In the genomic region with DNA sequence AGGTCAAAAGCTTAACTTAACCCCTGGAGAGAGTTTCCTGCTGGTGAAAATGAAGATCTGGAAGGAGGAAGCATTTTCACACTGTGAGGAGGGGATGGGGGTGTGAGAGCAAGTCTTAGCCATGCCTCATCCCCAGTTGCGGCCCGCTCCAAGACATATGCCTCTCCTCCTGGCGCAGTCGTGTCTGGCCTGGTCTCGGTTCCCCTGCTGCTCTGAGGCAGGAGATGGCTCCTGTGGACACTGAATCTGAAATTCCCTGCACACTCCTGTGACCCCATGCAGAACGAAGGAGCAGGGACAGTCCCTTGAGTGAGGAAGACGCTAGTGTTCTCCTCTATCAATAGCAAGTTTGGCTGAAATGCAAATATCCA, we compare ENCODE assay signal across 10 cellular contexts. TPM values are rescaled to one million over a fixed set of nuclear protein-coding genes. Genes with fewer than 3 reads are reported as not detected.
A peak's percentile ranks its signal among the peaks of the same experiment; 100 is the strongest.
DNase-seq lines count a peak whose midpoint lies in the region; ATAC-seq, FAIRE-seq and TF ChIP-seq lines count a peak whose summit lies in the region.
"Had no signal": no experiment of that assay in that cellular context is flagged by ENCODE, and none has a peak within 500 bp of the region (broad histone marks: within the 10 kb centered on the region; RNA-seq: fewer than 3 reads in every experiment).

No MANE protein-coding gene starts in this region.

- H3K79me2 ChIP-seq in keratinocyte (ENCODE audit: control insufficient read depth, insufficient read depth, low read length), result no peaks in the 10 kb centered on the region

- peaks cover 2% of the 10 kb centered on the region for H3K27me3 Mint-ChIP-seq in T-helper 2 cell treated with Interferon-gamma antibody and Interleukin-4, amounts not matched to agents 5 μg/mL and 100 μg/mL, for 36 hours (ENCODE audit: low read depth)

- H3K27ac ChIP-seq in adrenal gland (peak overlapping the region in 4 of 5 donors; percentile 80 to 92 (median 88)), keratinocyte (ENCODE audit: control insufficient read depth, insufficient read depth, low read length) (no peak overlapping the region), suprapubic skin (peak overlapping the region; percentile 87)
- H3K27ac ChIP-seq: C4-2B had no signal

- H3K36me3 ChIP-seq in adrenal gland (replicated peaks in 1 of 2) (no peaks in the 10 kb centered on the region), keratinocyte (ENCODE audit: control insufficient read depth in 2 of 2, extremely low read depth in 1 of 2, insufficient read depth in 2 of 2, low read length in 2 of 2) (no peaks in the 10 kb centered on the region), suprapubic skin (no peaks in the 10 kb centered on the region)

- peaks cover 20% of the 10 kb centered on the region for H3K4me1 Mint-ChIP-seq in T-helper 2 cell treated with Interferon-gamma antibody and Interleukin-4, amounts not matched to agents 5 μg/mL and 100 μg/mL, for 36 hours (ENCODE audit: low read depth)

- H3K27ac Mint-ChIP-seq in T-helper 2 cell treated with Interferon-gamma antibody and Interleukin-4, amounts not matched to agents 5 μg/mL and 100 μg/mL, for 36 hours, result peak overlapping the region; percentile 53

- dilution Hi-C loops in keratinocyte (cut with MboI; ENCODE audit: extremely low pct_ligation_motif_present, low sequenced_read_pairs), result no loop called here

- ATAC-seq in GM18511 (IDR thresholded peaks at IDR 0.05; ENCODE audit: unreplicated experiment) (no peak), GM21526 (IDR thresholded peaks at IDR 0.05; ENCODE audit: low FRiP score, unreplicated experiment) (no peak)

- no peaks in the 10 kb centered on the region for H3K9me1 ChIP-seq in keratinocyte (ENCODE audit: control insufficient read depth, extremely low read depth, insufficient read depth, low read length)

- TF ChIP-seq POLR2A in adrenal gland (IDR thresholded peaks at IDR 0.05) (no peak), suprapubic skin (IDR thresholded peaks at IDR 0.05) (no peak)

- no peak for TF ChIP-seq EP300 in suprapubic skin (IDR thresholded peaks at IDR 0.05)

- no peak overlapping the region for H3K9ac ChIP-seq in keratinocyte (ENCODE audit: control insufficient read depth, extremely low read depth, insufficient read depth, low read length)

- peak overlapping the region; percentile 89 for H3K4me3 Mint-ChIP-seq in T-helper 2 cell treated with Interferon-gamma antibody and Interleukin-4, amounts not matched to agents 5 μg/mL and 100 μg/mL, for 36 hours

- FAIRE-seq in keratinocyte (lab: Jason Lieb, UNC), result no peak

- H3K9me3 Mint-ChIP-seq in T-helper 2 cell treated with Interferon-gamma antibody and Interleukin-4, amounts not matched to agents 5 μg/mL and 100 μg/mL, for 36 hours, result peaks cover 9% of the 10 kb centered on the region

- no peak for DNase-seq in T-helper 2 cell treated with Interferon-gamma antibody and Interleukin-4, amounts not matched to agents 5 μg/mL and 100 μg/mL, for 36 hours (ENCODE audit: low spot score)
- no peak for DNase-seq in T-helper 2 cell
- DNase-seq in adrenal gland, result peak in 2 of 7 donors; percentile 11 to 21
- DNase-seq in keratinocyte (ENCODE audit: low read depth, low spot score), result no peak
- DNase-seq in suprapubic skin (ENCODE audit: low spot score in 2 of 2), result no peak
- DNase-seq in activated gamma-delta T cell treated with Interleukin-2 at 50 U/mL for 16 hours, result no peak

- H3K27me3 ChIP-seq in adrenal gland, result no peaks in the 10 kb centered on the region
- H3K27me3 ChIP-seq in keratinocyte (ENCODE audit: control insufficient read depth, extremely low read depth, insufficient read depth, low read length), result no peaks in the 10 kb centered on the region
- no peaks in the 10 kb centered on the region for H3K27me3 ChIP-seq in suprapubic skin

- intact Hi-C loops in adrenal gland (cut with DNase I), result loop anchor here (5.0 to 10.0 kb wide), 2 partner anchors 98 to 255 kb away; a partner anchor contains a TSS

- H3K4me2 ChIP-seq in keratinocyte (ENCODE audit: control insufficient read depth, extremely low read depth, insufficient read depth, low read depth, low read length), result peak overlapping the region; percentile 85

- H3K4me3 ChIP-seq in adrenal gland (peak overlapping the region in 3 of 4 donors; percentile 69 to 86 (median 69)), keratinocyte (ENCODE audit: control insufficient read depth in 2 of 3, extremely low read depth in 1 of 3, insufficient read depth in 2 of 3, low read depth in 1 of 3, low read length in 3 of 3) (peak overlapping the region in 1 of 3 experiments; percentile 66), suprapubic skin (peak overlapping the region; percentile 77)

- H2AFZ ChIP-seq in keratinocyte (ENCODE audit: control insufficient read depth, low read length), result peak overlapping the region; percentile 90

- 17 to 44% (median 29%) methylated on average over 2 to 7 of the region's 7 CpGs for WGBS in adrenal gland, 4 donors
- 17% methylated on average over 7 of the region's 7 CpGs for WGBS in suprapubic skin

- H3K9me3 ChIP-seq in adrenal gland (replicated peaks in 1 of 3), result no peaks in the 10 kb centered on the region
- H3K9me3 ChIP-seq in keratinocyte (ENCODE audit: control insufficient read depth, low read depth, low read length), result no peaks in the 10 kb centered on the region
- H3K9me3 ChIP-seq in suprapubic skin, result no peaks in the 10 kb centered on the region

- H3K4me1 ChIP-seq in adrenal gland (replicated peaks in 1 of 2) (peaks cover 3 to 9% of the 10 kb centered on the region in 2 donors), keratinocyte (ENCODE audit: control insufficient read depth, extremely low read depth, insufficient read depth, low read length) (no peaks in the 10 kb centered on the region), suprapubic skin (peaks cover 13% of the 10 kb centered on the region)

- peaks cover 17% of the 10 kb centered on the region for H3K36me3 Mint-ChIP-seq in T-helper 2 cell treated with Interferon-gamma antibody and Interleukin-4, amounts not matched to agents 5 μg/mL and 100 μg/mL, for 36 hours (ENCODE audit: low read depth)

- TF ChIP-seq CTCF in adrenal gland (IDR thresholded peaks at IDR 0.05), result no peak
- TF ChIP-seq CTCF in keratinocyte (optimal IDR thresholded peaks at IDR 0.05 in 1 of 3, IDR thresholded peaks at IDR 0.05 in 1 of 3, conservative IDR thresholded peaks at IDR 0.05 in 1 of 3; ENCODE audit: extremely low read depth in 1 of 3, insufficient read depth in 2 of 3, low read length in 3 of 3), result no peak
- TF ChIP-seq CTCF in suprapubic skin (IDR thresholded peaks at IDR 0.05), result no peak

- H4K20me1 ChIP-seq in keratinocyte (ENCODE audit: control insufficient read depth, extremely low read depth, insufficient read depth, low read length), result no peaks in the 10 kb centered on the region

RNA-seq across cellular contexts. Expression of a gene that starts 0.3 kb away (rescaled TPM):
- total RNA-seq in adrenal gland (100 to 1,000 TPM in 1 of 8 donors, 10 to 100 TPM in 5, 1 to 10 TPM in 2; 5.5 to 138 (median 12.5) TPM), suprapubic skin (1 to 10 TPM; 1.3 to 6.7 (median 4.4) TPM)
- polyA plus RNA-seq in adrenal gland (10 to 100 TPM in 1 of 3 donors, 1 to 10 TPM in 2; 6.7 to 11.8 (median 6.9) TPM), keratinocyte (0.56 to 0.97 TPM (median 0.84 TPM) in 3 replicates)
- not detected for polyA plus RNA-seq in keratinocyte (2011; ENCODE audit: low read depth)
- polyA plus RNA-seq in keratinocyte (2011; cell fraction: cytosol; rRNA removed), result 0.62 and 0.96 TPM in 2 replicates
- 1.8 and 2.0 TPM in 2 replicates for polyA plus RNA-seq in keratinocyte (2011; cell fraction: nucleus; rRNA removed)
- 0.87 TPM in 1 of 2 replicates, not detected in the other for polyA plus RNA-seq in keratinocyte (2012; ENCODE audit: low replicate concordance)
- polyA minus RNA-seq in keratinocyte, result 0.33 to 2.4 TPM (median 1.9 TPM) in 3 replicates
- polyA minus RNA-seq in keratinocyte (2011; cell fraction: cytosol; rRNA and poly(A)+ RNA removed), result 1.3 TPM
- polyA minus RNA-seq in keratinocyte (2011; cell fraction: nucleus; rRNA and poly(A)+ RNA removed), result 2.8 and 5.6 TPM in 2 replicates
- total RNA-seq: NCI-H460 had no signal

RNA-seq across cellular contexts. Expression of a gene that starts 37.7 kb away (rescaled TPM):
- total RNA-seq in adrenal gland (10 to 100 TPM in 4 of 8 donors, 1 to 10 TPM in 4; 5.5 to 15.1 (median 10.6) TPM), suprapubic skin (10 to 100 TPM in 3 of 4 donors, 1 to 10 TPM in 1; 10.0 to 34.0 (median 14.9) TPM)
- polyA plus RNA-seq in adrenal gland (10 to 100 TPM in 2 of 3 donors, 1 to 10 TPM in 1; 7.9 to 27.3 (median 25.1) TPM), keratinocyte (3.8 to 8.5 TPM (median 4.9 TPM) in 3 replicates)
- polyA plus RNA-seq in keratinocyte (2011; ENCODE audit: low read depth), result 2.3 TPM
- polyA plus RNA-seq in keratinocyte (2011; cell fraction: cytosol; rRNA removed), result 1.6 and 3.8 TPM in 2 replicates
- polyA plus RNA-seq in keratinocyte (2011; cell fraction: nucleus; rRNA removed), result 15.7 and 17.3 TPM in 2 replicates
- polyA plus RNA-seq in keratinocyte (2012; ENCODE audit: low replicate concordance), result 3.9 and 6.5 TPM in 2 replicates
- 1.2 to 10.3 TPM (median 3.4 TPM) in 3 replicates for polyA minus RNA-seq in keratinocyte
- 1.9 TPM for polyA minus RNA-seq in keratinocyte (2011; cell fraction: cytosol; rRNA and poly(A)+ RNA removed)
- polyA minus RNA-seq in keratinocyte (2011; cell fraction: nucleus; rRNA and poly(A)+ RNA removed), result 6.0 and 12.5 TPM in 2 replicates

RNA-seq across cellular contexts. Expression of a gene that starts 38.7 kb away (rescaled TPM):
- total RNA-seq in adrenal gland (1 to 10 TPM; 2.5 to 9.7 (median 5.6) TPM), suprapubic skin (1 to 10 TPM; 5.4 to 8.9 (median 7.1) TPM)
- polyA plus RNA-seq in adrenal gland (1 to 10 TPM; 4.4 to 9.8 (median 6.3) TPM), keratinocyte (0.52 to 0.86 TPM (median 0.71 TPM) in 3 replicates)
- 2.6 TPM for polyA plus RNA-seq in keratinocyte (2011; ENCODE audit: low read depth)
- 0.31 and 0.84 TPM in 2 replicates for polyA plus RNA-seq in keratinocyte (2011; cell fraction: cytosol; rRNA removed)
- 1.9 and 2.6 TPM in 2 replicates for polyA plus RNA-seq in keratinocyte (2011; cell fraction: nucleus; rRNA removed)
- polyA plus RNA-seq in keratinocyte (2012; ENCODE audit: low replicate concordance), result 0.45 and 1.8 TPM in 2 replicates
- polyA minus RNA-seq in keratinocyte, result 0.26 to 0.61 TPM in 2 of 3 replicates, not detected in the other
- polyA minus RNA-seq in keratinocyte (2011; cell fraction: cytosol; rRNA and poly(A)+ RNA removed), result not detected
- 0.63 and 1.7 TPM in 2 replicates for polyA minus RNA-seq in keratinocyte (2011; cell fraction: nucleus; rRNA and poly(A)+ RNA removed)
- total RNA-seq: NCI-H460 had no signal
